In genomic region chr14:54483073-54483745, GRCh38 we compare ENCODE assay signal across 12 cellular contexts. TPM values are rescaled to one million over a fixed set of nuclear protein-coding genes. Genes with fewer than 3 reads are reported as not detected.
DNase-seq lines count a peak whose midpoint lies in the region; ATAC-seq, FAIRE-seq and TF ChIP-seq lines count a peak whose summit lies in the region.
"Had no signal": no experiment of that assay in that cellular context is flagged by ENCODE, and none has a peak within 500 bp of the region (broad histone marks: within the 10 kb centered on the region; RNA-seq: fewer than 3 reads in every experiment).

No MANE protein-coding gene starts in this region.

- peak in 1 of 2 experiments; percentile 65; a peak in 2 of 4 replicates for TF ChIP-seq EP300 in HepG2 (IDR thresholded peaks at IDR 0.05; ENCODE audit: low read depth in 2 of 2, low read length in 2 of 2)
- TF ChIP-seq EP300 in HepG2 (CRISPR knock-in tag; IDR thresholded peaks at IDR 0.05; ENCODE audit: borderline replicate concordance), result no peak

- no peak overlapping the region for H2AFZ ChIP-seq in HepG2 (ENCODE audit: low read length)

- H3K36me3 ChIP-seq in CD4-positive, CD25-positive, alpha-beta regulatory T cell (ENCODE audit: control insufficient read depth, insufficient read depth, low read length), result peaks cover 40% of the 10 kb centered on the region
- H3K36me3 ChIP-seq in RWPE2 (ENCODE audit: low read depth), result peaks cover 60% of the 10 kb centered on the region
- peaks cover 3 to 34% of the 10 kb centered on the region in 2 experiments for H3K36me3 ChIP-seq in HepG2 (replicated peaks in 1 of 2; ENCODE audit: control insufficient read depth in 1 of 2, insufficient read depth in 2 of 2, low read length in 2 of 2)

- no peaks in the 10 kb centered on the region for H3K9me3 ChIP-seq in CD4-positive, CD25-positive, alpha-beta regulatory T cell (ENCODE audit: control insufficient read depth in 2 of 2, low read length in 2 of 2)
- H3K9me3 ChIP-seq in RWPE2 (ENCODE audit: severe bottlenecking) (no peaks in the 10 kb centered on the region), HepG2 (ENCODE audit: low read length) (no peaks in the 10 kb centered on the region)
- H3K9me3 ChIP-seq: Peyer's patch, suprapubic skin had no signal

- no peak for TF ChIP-seq POLR2A in HepG2 (IDR thresholded peaks at IDR 0.05; ENCODE audit: insufficient read depth in 1 of 2, low read depth in 2 of 2, low read length in 2 of 2)

- H3K4me1 Mint-ChIP-seq in CD4-positive, CD25-positive, alpha-beta regulatory T cell, result peaks cover 38 to 64% (median 53%) of the 10 kb centered on the region in 4 donors

- H3K4me2 ChIP-seq in HepG2 (ENCODE audit: low read depth, low read length), result peak overlapping the region; percentile 23; the same call in 1 of the 2 replicates

- peaks cover 32% of the 10 kb centered on the region for H3K4me1 ChIP-seq in CD4-positive, CD25-positive, alpha-beta regulatory T cell (ENCODE audit: control insufficient read depth, insufficient read depth, low read length, poor library complexity, severe bottlenecking)
- H3K4me1 ChIP-seq in RWPE2 (ENCODE audit: insufficient read depth, poor library complexity, severe bottlenecking), result peaks cover 47% of the 10 kb centered on the region
- peaks cover 59% of the 10 kb centered on the region for H3K4me1 ChIP-seq in HepG2 (ENCODE audit: insufficient read depth, low read length)

- no TSS peak for BruUV-seq in HepG2 (replicated peaks; lab: Mats Ljungman, UMichigan)

- in situ Hi-C loops in HepG2 (cut with HindIII; ENCODE audit: extremely low pct_ligation_motif_present, low pct_unique_long_range_greater_than_20kb), result loop anchor here (10.0 kb wide), 1 partner anchor 118 kb away; no protein-coding TSS in a partner anchor

- H3K9ac ChIP-seq in HepG2 (ENCODE audit: insufficient read depth, low read depth, low read length), result no peak overlapping the region

- H3K27me3 Mint-ChIP-seq in CD4-positive, CD25-positive, alpha-beta regulatory T cell, result peaks cover 3% of the 10 kb centered on the region

- intact Hi-C loops in HepG2 (cut with micrococcal nuclease; ENCODE audit: unreplicated experiment), result no loop called here

- CTCF ChIA-PET in HepG2 (lab: Yijun Ruan, JAX; ENCODE audit: low intra/inter-chr PET ratio, low total read pairs), result no interaction called here

- no peak for TF ChIP-seq RAD21 in HepG2 (CRISPR knock-in tag; IDR thresholded peaks at IDR 0.05)

- no peak for TF ChIP-seq CTCF in RWPE2 (IDR thresholded peaks at IDR 0.05; ENCODE audit: poor library complexity, severe bottlenecking)
- no peak for TF ChIP-seq CTCF in HepG2 (CRISPR knock-in tag; IDR thresholded peaks at IDR 0.05)

- peaks cover 12% of the 10 kb centered on the region for H4K20me1 ChIP-seq in HepG2 (ENCODE audit: insufficient read depth, low read length)

- no peak for DNase-seq in CD4-positive, CD25-positive, alpha-beta regulatory T cell
- DNase-seq in RWPE2 (ENCODE audit: low spot score), result no peak
- DNase-seq in HepG2 (ENCODE audit: low spot score), result peak; percentile 76
- DNase-seq in T-helper 2 cell, result no peak
- no peak for DNase-seq in COLO829 (ENCODE audit: low spot score)
- DNase-seq in NCI-H2081 (lab: John Stamatoyannopoulos, UW), result no peak
- no peak for DNase-seq in activated CD4-positive, CD25-positive, alpha-beta regulatory T cell treated with anti-CD3 and anti-CD28 coated beads, Interleukin-2, amount 50 U/mL, for 72 hours
- DNase-seq: foreskin fibroblast, NCI-H2171 treated with DMSO at 0.1 percent for 48 hours, Peyer's patch had no signal

- H3K9me3 Mint-ChIP-seq in CD4-positive, CD25-positive, alpha-beta regulatory T cell, result peaks cover 0 to 1% (median 0%) of the 10 kb centered on the region in 7 donors

- no peak for ATAC-seq in CD4-positive, CD25-positive, alpha-beta regulatory T cell (ENCODE audit: low read depth in 2 of 2)
- ATAC-seq in GM18511 (IDR thresholded peaks at IDR 0.05; ENCODE audit: unreplicated experiment) (peak; percentile 49), RWPE2 (ENCODE audit: low read depth) (no peak), HepG2 (peak; percentile 80)

- no peak for FAIRE-seq in HepG2 (lab: Jason Lieb, UNC)

- H3K4me3 Mint-ChIP-seq in CD4-positive, CD25-positive, alpha-beta regulatory T cell, result peak overlapping the region in 2 of 4 donors; percentile 33 to 40

- peak overlapping the region; percentile 62 for H3K27ac ChIP-seq in CD4-positive, CD25-positive, alpha-beta regulatory T cell (ENCODE audit: insufficient read depth, low read length, poor library complexity, severe bottlenecking)
- H3K27ac ChIP-seq in RWPE2 (ENCODE audit: poor library complexity, severe bottlenecking), result peak overlapping the region; percentile 65
- peak overlapping the region; percentile 37 for H3K27ac ChIP-seq in HepG2 (ENCODE audit: extremely low read length, insufficient read depth, low read length)
- H3K27ac ChIP-seq: Peyer's patch, suprapubic skin had no signal

- H3K36me3 Mint-ChIP-seq in CD4-positive, CD25-positive, alpha-beta regulatory T cell, result peaks cover 21% of the 10 kb centered on the region

- H3K27me3 ChIP-seq in CD4-positive, CD25-positive, alpha-beta regulatory T cell (ENCODE audit: control insufficient read depth, insufficient read depth, low read length), result no peaks in the 10 kb centered on the region
- no peaks in the 10 kb centered on the region for H3K27me3 ChIP-seq in RWPE2 (ENCODE audit: insufficient read depth, poor library complexity, severe bottlenecking)
- no peaks in the 10 kb centered on the region for H3K27me3 ChIP-seq in HepG2 (ENCODE audit: control insufficient read depth in 1 of 2, insufficient read depth in 2 of 2, low read length in 2 of 2)
- H3K27me3 ChIP-seq: Peyer's patch, suprapubic skin had no signal

- POLR2A ChIA-PET in HepG2 (lab: Yijun Ruan, JAX), result interaction anchor here (1.3 kb wide), 1 partner anchor 116 kb away, joined by 5 read pairs; no protein-coding TSS in a partner anchor

- peaks cover 64% of the 10 kb centered on the region for H3K79me2 ChIP-seq in HepG2 (ENCODE audit: insufficient read depth, low read length)

- 70% methylated on average over 8 of the region's 8 CpGs for WGBS in HepG2 (ENCODE audit: low lambda C conversion rate)

- H3K27ac Mint-ChIP-seq in CD4-positive, CD25-positive, alpha-beta regulatory T cell, result peak overlapping the region; percentile 0 to 58 (median 26)

- H3K4me3 ChIP-seq in CD4-positive, CD25-positive, alpha-beta regulatory T cell (ENCODE audit: low read depth, low read length), result peak overlapping the region; percentile 8
- H3K4me3 ChIP-seq in RWPE2 (ENCODE audit: severe bottlenecking) (no peak overlapping the region), HepG2 (replicated peaks in 1 of 3; ENCODE audit: insufficient read depth in 1 of 3, low read depth in 2 of 3, low read length in 3 of 3) (no peak overlapping the region)
- H3K4me3 ChIP-seq: Peyer's patch, suprapubic skin had no signal

RNA-seq across cellular contexts. Expression of gene GMFB, which starts 5.6 kb away (rescaled TPM):
- 30.7 TPM for total RNA-seq in CD4-positive, CD25-positive, alpha-beta regulatory T cell
- 10 to 100 TPM; 16.3 to 25.9 (median 19.4) TPM for polyA plus RNA-seq in CD4-positive, CD25-positive, alpha-beta regulatory T cell
- 68.2 and 103 TPM in 2 replicates for total RNA-seq in HepG2 (2016; rRNA removed; fragmentation: Illumina TruSeq; extraction: Trizol)
- 10.0 and 15.2 TPM in 2 replicates for total RNA-seq in HepG2 (2016; cell fraction: cytosol; rRNA removed; fragmentation: Illumina TruSeq; extraction: Trizol; ENCODE audit: low read depth)
- total RNA-seq in HepG2 (2016; cell fraction: insoluble cytoplasmic fraction; rRNA removed; fragmentation: Illumina TruSeq; extraction: Trizol), result 70.0 and 128 TPM in 2 replicates
- 24.3 and 26.6 TPM in 2 replicates for total RNA-seq in HepG2 (2016; cell fraction: membrane; rRNA removed; fragmentation: Illumina TruSeq; extraction: Trizol)
- 60.5 and 62.1 TPM in 2 replicates for total RNA-seq in HepG2 (2016; cell fraction: nucleus; rRNA removed; fragmentation: Illumina TruSeq; extraction: Trizol)
- polyA plus RNA-seq in HepG2 (2011; rRNA removed), result 12.9 and 17.3 TPM in 2 replicates
- 4.5 and 9.6 TPM in 2 replicates for polyA plus RNA-seq in HepG2 (2011; cell fraction: cytosol; rRNA removed)
- 8.7 and 12.8 TPM in 2 replicates for polyA plus RNA-seq in HepG2 (2011; cell fraction: nucleus; rRNA removed)
- polyA plus RNA-seq in HepG2 (2012), result 18.0 and 30.6 TPM in 2 replicates
- polyA plus RNA-seq in HepG2 (2016; cell fraction: cytosol; fragmentation: Illumina TruSeq; extraction: Trizol; ENCODE audit: low read depth), result 3.3 and 4.3 TPM in 2 replicates
- 66.5 and 76.4 TPM in 2 replicates for polyA plus RNA-seq in HepG2 (2016; cell fraction: insoluble cytoplasmic fraction; fragmentation: Illumina TruSeq; extraction: Trizol; ENCODE audit: low read depth)
- polyA plus RNA-seq in HepG2 (2016; cell fraction: membrane; fragmentation: Illumina TruSeq; extraction: Trizol; ENCODE audit: low read depth), result 14.4 and 17.7 TPM in 2 replicates
- polyA plus RNA-seq in HepG2 (2016; cell fraction: nucleus; fragmentation: Illumina TruSeq; extraction: Trizol; ENCODE audit: insufficient read depth, low read depth), result 48.5 and 55.3 TPM in 2 replicates
- 7.9 and 9.8 TPM in 2 replicates for polyA minus RNA-seq in HepG2 (2011; rRNA and poly(A)+ RNA removed; ENCODE audit: low replicate concordance)
- polyA minus RNA-seq in HepG2 (2011; cell fraction: cytosol; rRNA and poly(A)+ RNA removed), result 9.7 and 12.5 TPM in 2 replicates
- 54.5 and 62.3 TPM in 2 replicates for polyA minus RNA-seq in HepG2 (2011; cell fraction: nucleus; rRNA and poly(A)+ RNA removed)

RNA-seq across cellular contexts. Expression of gene CGRRF1, which starts 26.5 kb away (rescaled TPM):
- total RNA-seq in CD4-positive, CD25-positive, alpha-beta regulatory T cell, result 27.7 TPM
- 10 to 100 TPM; 31.1 to 45.6 (median 33.4) TPM for polyA plus RNA-seq in CD4-positive, CD25-positive, alpha-beta regulatory T cell
- total RNA-seq in HepG2 (2016; rRNA removed; fragmentation: Illumina TruSeq; extraction: Trizol), result 13.3 and 18.2 TPM in 2 replicates
- total RNA-seq in HepG2 (2016; cell fraction: cytosol; rRNA removed; fragmentation: Illumina TruSeq; extraction: Trizol; ENCODE audit: low read depth), result 11.9 and 12.4 TPM in 2 replicates
- 10.9 and 19.9 TPM in 2 replicates for total RNA-seq in HepG2 (2016; cell fraction: insoluble cytoplasmic fraction; rRNA removed; fragmentation: Illumina TruSeq; extraction: Trizol)
- total RNA-seq in HepG2 (2016; cell fraction: membrane; rRNA removed; fragmentation: Illumina TruSeq; extraction: Trizol), result 18.6 and 21.2 TPM in 2 replicates
- total RNA-seq in HepG2 (2016; cell fraction: nucleus; rRNA removed; fragmentation: Illumina TruSeq; extraction: Trizol), result 22.0 and 22.6 TPM in 2 replicates
- polyA plus RNA-seq in HepG2 (2011; rRNA removed), result 11.3 and 16.8 TPM in 2 replicates
- 3.9 and 6.0 TPM in 2 replicates for polyA plus RNA-seq in HepG2 (2011; cell fraction: cytosol; rRNA removed)
- polyA plus RNA-seq in HepG2 (2011; cell fraction: nucleus; rRNA removed), result 6.8 and 7.7 TPM in 2 replicates
- 16.4 and 16.6 TPM in 2 replicates for polyA plus RNA-seq in HepG2 (2012)
- 13.1 and 14.1 TPM in 2 replicates for polyA plus RNA-seq in HepG2 (2016; cell fraction: cytosol; fragmentation: Illumina TruSeq; extraction: Trizol; ENCODE audit: low read depth)
- 11.8 and 12.8 TPM in 2 replicates for polyA plus RNA-seq in HepG2 (2016; cell fraction: insoluble cytoplasmic fraction; fragmentation: Illumina TruSeq; extraction: Trizol; ENCODE audit: low read depth)
- polyA plus RNA-seq in HepG2 (2016; cell fraction: membrane; fragmentation: Illumina TruSeq; extraction: Trizol; ENCODE audit: low read depth), result 15.1 and 15.3 TPM in 2 replicates
- polyA plus RNA-seq in HepG2 (2016; cell fraction: nucleus; fragmentation: Illumina TruSeq; extraction: Trizol; ENCODE audit: insufficient read depth, low read depth), result 25.5 and 30.7 TPM in 2 replicates
- 5.3 and 5.7 TPM in 2 replicates for polyA minus RNA-seq in HepG2 (2011; rRNA and poly(A)+ RNA removed; ENCODE audit: low replicate concordance)
- polyA minus RNA-seq in HepG2 (2011; cell fraction: cytosol; rRNA and poly(A)+ RNA removed), result 5.4 and 7.5 TPM in 2 replicates
- polyA minus RNA-seq in HepG2 (2011; cell fraction: nucleus; rRNA and poly(A)+ RNA removed), result 14.0 and 21.4 TPM in 2 replicates

RNA-seq across cellular contexts. Expression of gene CNIH1, which starts 42.0 kb away (rescaled TPM):
- 40.5 TPM for total RNA-seq in CD4-positive, CD25-positive, alpha-beta regulatory T cell
- polyA plus RNA-seq in CD4-positive, CD25-positive, alpha-beta regulatory T cell, result 100 to 1,000 TPM in 2 of 4 donors, 10 to 100 TPM in 2; 81.2 to 112 (median 102) TPM
- 141 and 166 TPM in 2 replicates for total RNA-seq in HepG2 (2016; rRNA removed; fragmentation: Illumina TruSeq; extraction: Trizol)
- 78.4 and 95.3 TPM in 2 replicates for total RNA-seq in HepG2 (2016; cell fraction: cytosol; rRNA removed; fragmentation: Illumina TruSeq; extraction: Trizol; ENCODE audit: low read depth)
- total RNA-seq in HepG2 (2016; cell fraction: insoluble cytoplasmic fraction; rRNA removed; fragmentation: Illumina TruSeq; extraction: Trizol), result 150 and 169 TPM in 2 replicates
- 182 and 203 TPM in 2 replicates for total RNA-seq in HepG2 (2016; cell fraction: membrane; rRNA removed; fragmentation: Illumina TruSeq; extraction: Trizol)
- total RNA-seq in HepG2 (2016; cell fraction: nucleus; rRNA removed; fragmentation: Illumina TruSeq; extraction: Trizol), result 107 and 124 TPM in 2 replicates
- 335 and 421 TPM in 2 replicates for polyA plus RNA-seq in HepG2 (2011; rRNA removed)
- 589 and 760 TPM in 2 replicates for polyA plus RNA-seq in HepG2 (2011; cell fraction: cytosol; rRNA removed)
- polyA plus RNA-seq in HepG2 (2011; cell fraction: nucleus; rRNA removed), result 90.4 and 93.4 TPM in 2 replicates
- polyA plus RNA-seq in HepG2 (2012), result 212 and 227 TPM in 2 replicates
- polyA plus RNA-seq in HepG2 (2016; cell fraction: cytosol; fragmentation: Illumina TruSeq; extraction: Trizol; ENCODE audit: low read depth), result 124 and 138 TPM in 2 replicates
- 185 and 205 TPM in 2 replicates for polyA plus RNA-seq in HepG2 (2016; cell fraction: insoluble cytoplasmic fraction; fragmentation: Illumina TruSeq; extraction: Trizol; ENCODE audit: low read depth)
- polyA plus RNA-seq in HepG2 (2016; cell fraction: membrane; fragmentation: Illumina TruSeq; extraction: Trizol; ENCODE audit: low read depth), result 220 and 225 TPM in 2 replicates
- 245 and 260 TPM in 2 replicates for polyA plus RNA-seq in HepG2 (2016; cell fraction: nucleus; fragmentation: Illumina TruSeq; extraction: Trizol; ENCODE audit: insufficient read depth, low read depth)
- polyA minus RNA-seq in HepG2 (2011; rRNA and poly(A)+ RNA removed; ENCODE audit: low replicate concordance), result 581 and 762 TPM in 2 replicates
- 203 and 246 TPM in 2 replicates for polyA minus RNA-seq in HepG2 (2011; cell fraction: cytosol; rRNA and poly(A)+ RNA removed)
- polyA minus RNA-seq in HepG2 (2011; cell fraction: nucleus; rRNA and poly(A)+ RNA removed), result 54.2 and 93.9 TPM in 2 replicates

Comparison
In these comparisons a context has a peak if more than half of its experiments do, and no peak if none do; other contexts are left out.
1. ATAC-seq: peak in GM18511 (single experiment) and HepG2 (single experiment); none in CD4-positive, CD25-positive, alpha-beta regulatory T cell (0 of 2) and RWPE2 (single experiment).
2. Peak in every context shown above with its lines, with median percentiles within 50 percentile points of each other: H3K27ac ChIP-seq.